Comparison of ENCODE assay signal across 10 cellular contexts in the genomic region with DNA sequence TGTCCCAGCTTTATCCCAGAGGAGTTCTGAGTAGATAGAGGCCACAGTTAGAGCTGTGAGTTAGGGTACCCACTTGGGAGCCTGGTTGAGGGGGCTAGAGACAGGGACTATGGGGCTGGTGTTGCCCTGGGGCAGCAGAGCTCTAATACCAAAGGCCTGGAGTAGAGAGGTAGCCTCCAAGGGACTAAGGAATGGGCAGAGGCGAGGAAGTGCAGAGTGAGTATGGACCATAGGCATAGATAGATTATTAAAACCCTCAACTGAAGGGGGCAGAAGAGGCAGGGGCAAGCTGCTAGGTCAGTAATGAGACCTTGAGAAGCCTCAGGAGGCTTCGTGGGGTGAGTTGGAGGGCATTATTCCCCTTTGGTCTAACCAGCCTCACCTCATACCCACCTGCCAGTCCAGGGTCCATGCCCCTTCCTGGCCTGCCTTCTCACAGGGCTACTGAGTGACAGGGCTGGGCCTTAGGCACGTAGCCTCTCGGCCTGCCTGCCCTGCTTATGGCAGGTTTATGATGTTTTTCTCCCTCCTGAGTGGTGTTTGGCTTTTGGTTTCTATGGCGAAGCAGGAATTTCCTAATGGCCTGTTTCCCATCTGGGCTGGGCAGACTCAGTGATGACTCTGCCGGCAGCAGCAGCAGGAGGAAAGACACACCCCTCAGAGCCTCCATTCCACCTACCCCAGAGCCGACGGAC. TPM values are rescaled to one million over a fixed set of nuclear protein-coding genes. Genes with fewer than 3 reads are reported as not detected.
DNase-seq lines count a peak whose midpoint lies in the region; ATAC-seq lines count a peak whose summit lies in the region.
"Had no signal": no experiment of that assay in that cellular context is flagged by ENCODE, and none has a peak within 500 bp of the region (broad histone marks: within the 10 kb centered on the region; RNA-seq: fewer than 3 reads in every experiment).

No MANE protein-coding gene starts in this region.

- H3K27me3 ChIP-seq in mesenchymal stem cell (ENCODE audit: control insufficient read depth in 1 of 2, insufficient read depth in 1 of 2, low read length in 2 of 2) = no peaks in the 10 kb centered on the region
- H3K27me3 ChIP-seq: BLaER1 treated with 17β-estradiol and CSF1 and Interleukin-3, amounts not matched to agents 10 nM and 100 nM; cardiac muscle cell had no signal

- H3K9ac ChIP-seq in mesenchymal stem cell (ENCODE audit: low read length) = peak overlapping the region; percentile 88
- H3K9ac ChIP-seq: BLaER1 treated with 17β-estradiol and CSF1 and Interleukin-3, amounts not matched to agents 10 nM and 100 nM had no signal

- H2AK5ac ChIP-seq in mesenchymal stem cell (ENCODE audit: low read length, severe bottlenecking) = peak overlapping the region; percentile 77

- H3K4me1 ChIP-seq in mesenchymal stem cell (ENCODE audit: control insufficient read depth, insufficient read depth, low read depth, low read length) = peaks cover 75% of the 10 kb centered on the region

- no peak overlapping the region for H3K4me2 ChIP-seq in mesenchymal stem cell (ENCODE audit: low read length, poor library complexity, severe bottlenecking)
- H3K4me2 ChIP-seq: BLaER1 treated with 17β-estradiol and CSF1 and Interleukin-3, amounts not matched to agents 10 nM and 100 nM had no signal

- H2BK5ac ChIP-seq in mesenchymal stem cell (ENCODE audit: low read depth, low read length, poor library complexity, severe bottlenecking) = no peak overlapping the region

- no peak for ATAC-seq in GM21825 (IDR thresholded peaks at IDR 0.05; ENCODE audit: unreplicated experiment)

- H3K14ac ChIP-seq in mesenchymal stem cell (ENCODE audit: low read length in 2 of 2) = no peak overlapping the region

- no peak overlapping the region for H2BK120ac ChIP-seq in mesenchymal stem cell (ENCODE audit: low read depth, low read length)

- H4K91ac ChIP-seq in mesenchymal stem cell (ENCODE audit: low read length) = peak overlapping the region; percentile 62

- DNase-seq in NCI-H2196 (lab: John Stamatoyannopoulos, UW; ENCODE audit: unreplicated experiment) (peak; percentile 27), NCI-H2196 treated with DMSO at 0.1 percent for 48 hours (lab: John Stamatoyannopoulos, UW; ENCODE audit: unreplicated experiment) (no peak), dedifferentiated amniotic fluid mesenchymal stem cell (ENCODE audit: extremely low spot score) (peak; percentile 97), mesenchymal stem cell (peak; percentile 98), ureter (ENCODE audit: low spot score) (peak; percentile 83), NCI-H1436 treated with DMSO at 0.1 percent for 48 hours (lab: John Stamatoyannopoulos, UW) (no peak)
- DNase-seq in activated CD4-positive, alpha-beta T cell treated with anti-CD3 and anti-CD28 coated beads for 4 hours = no peak

- H3K79me1 ChIP-seq in mesenchymal stem cell (replicated peaks; ENCODE audit: low read length, poor library complexity, severe bottlenecking) = peaks cover 34% of the 10 kb centered on the region

- WGBS in mesenchymal stem cell = 55% methylated on average over 3 of the region's 8 CpGs

- peak overlapping the region in 1 of 2 experiments; percentile 14 for H3K4me3 ChIP-seq in mesenchymal stem cell (ENCODE audit: insufficient read depth in 1 of 2, low read depth in 1 of 2, low read length in 2 of 2)
- H3K4me3 ChIP-seq: BLaER1 treated with 17β-estradiol and CSF1 and Interleukin-3, amounts not matched to agents 10 nM and 100 nM; cardiac muscle cell had no signal

- no peak overlapping the region for H4K8ac ChIP-seq in mesenchymal stem cell (ENCODE audit: low read length)

- H3K4ac ChIP-seq in mesenchymal stem cell (ENCODE audit: low read depth in 1 of 2, low read length in 2 of 2) = no peak overlapping the region

- H2AFZ ChIP-seq in mesenchymal stem cell (ENCODE audit: low read depth, low read length) = no peak overlapping the region

- H3K9me3 ChIP-seq in mesenchymal stem cell (ENCODE audit: control insufficient read depth, low read length) = no peaks in the 10 kb centered on the region
- H3K9me3 ChIP-seq: BLaER1 treated with 17β-estradiol and CSF1 and Interleukin-3, amounts not matched to agents 10 nM and 100 nM had no signal

- peak overlapping the region in 1 of 2 experiments; percentile 19 for H2BK12ac ChIP-seq in mesenchymal stem cell (ENCODE audit: low read length in 2 of 2)

- no peak overlapping the region for H3K23ac ChIP-seq in mesenchymal stem cell (ENCODE audit: low read length in 2 of 2)

- H3K36me3 ChIP-seq in mesenchymal stem cell (ENCODE audit: control insufficient read depth in 1 of 2, insufficient read depth in 2 of 2, low read depth in 1 of 2, low read length in 2 of 2) = peaks cover 56 to 70% of the 10 kb centered on the region in 2 experiments
- H3K36me3 ChIP-seq: BLaER1 treated with 17β-estradiol and CSF1 and Interleukin-3, amounts not matched to agents 10 nM and 100 nM; cardiac muscle cell had no signal

- peak overlapping the region; percentile 51 for H3K27ac ChIP-seq in mesenchymal stem cell (ENCODE audit: low read length, poor library complexity, severe bottlenecking)
- H3K27ac ChIP-seq: BLaER1 treated with 17β-estradiol and CSF1 and Interleukin-3, amounts not matched to agents 10 nM and 100 nM; cardiac muscle cell had no signal

- peak overlapping the region in 1 of 2 experiments; percentile 82 for H3K18ac ChIP-seq in mesenchymal stem cell (ENCODE audit: low read depth in 1 of 2, low read length in 2 of 2)

- H2BK15ac ChIP-seq in mesenchymal stem cell (ENCODE audit: low read depth, poor library complexity, severe bottlenecking) = no peak overlapping the region

RNA-seq across cellular contexts. Expression of gene PDLIM4, which starts 8.0 kb away (rescaled TPM):
- 33.9 TPM for polyA plus RNA-seq in mesenchymal stem cell (2013, experiment 1 of 2)
- 34.0 TPM for polyA plus RNA-seq in mesenchymal stem cell (2013, experiment 2 of 2)
- 33.9 TPM for total RNA-seq in ureter

RNA-seq across cellular contexts. Expression of gene SLC22A4, which starts 28.7 kb away (rescaled TPM):
- polyA plus RNA-seq in mesenchymal stem cell (2013, experiment 1 of 2) = 1.8 TPM
- 1.9 TPM for polyA plus RNA-seq in mesenchymal stem cell (2013, experiment 2 of 2)
- total RNA-seq in ureter = 3.1 TPM

RNA-seq across cellular contexts. Expression of gene P4HA2, which starts 37.8 kb away (rescaled TPM):
- 110 TPM for polyA plus RNA-seq in mesenchymal stem cell (2013, experiment 1 of 2)
- 108 TPM for polyA plus RNA-seq in mesenchymal stem cell (2013, experiment 2 of 2)
- 39.7 TPM for total RNA-seq in ureter

Comparison
In these comparisons a context has a peak if more than half of its experiments do, and no peak if none do; other contexts are left out.
1. DNase-seq: peak in NCI-H2196 (single experiment), dedifferentiated amniotic fluid mesenchymal stem cell (single experiment), mesenchymal stem cell (single experiment) and ureter (single experiment); none in NCI-H2196 treated with DMSO at 0.1 percent for 48 hours (single experiment), activated CD4-positive, alpha-beta T cell treated with anti-CD3 and anti-CD28 coated beads for 4 hours (0 of 2) and NCI-H1436 treated with DMSO at 0.1 percent for 48 hours (single experiment).